ENCODE assay signal across 9 cellular contexts in the genomic region with DNA sequence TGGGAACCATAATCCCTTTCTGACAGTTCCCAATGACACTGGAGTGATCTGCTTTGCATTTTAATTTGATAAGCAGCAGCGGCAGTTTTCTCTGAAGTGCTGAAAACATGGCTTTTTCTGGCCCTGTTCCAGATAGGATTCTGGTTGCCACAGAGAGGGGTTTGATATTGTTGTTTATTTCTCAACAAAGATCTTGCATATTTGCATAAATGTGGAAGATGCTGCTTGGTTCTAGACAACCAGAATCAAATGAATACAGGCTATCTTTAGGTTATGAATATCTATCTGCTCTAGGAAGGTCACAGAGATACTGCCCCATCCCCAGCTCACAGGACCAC.
DNase-seq lines count a peak whose midpoint lies in the region; ATAC-seq and TF ChIP-seq lines count a peak whose summit lies in the region.
"Had no signal": no experiment of that assay in that cellular context is flagged by ENCODE, and none has a peak within 500 bp of the region (broad histone marks: within the 10 kb centered on the region; RNA-seq: fewer than 3 reads in every experiment).

No MANE protein-coding gene starts in this region.

- H3K9me3 ChIP-seq in cardiac muscle cell (ENCODE audit: low read depth) (no peaks in the 10 kb centered on the region), T-helper 17 cell (ENCODE audit: control insufficient read depth, low read length, poor library complexity, severe bottlenecking) (no peaks in the 10 kb centered on the region)

- H3K27ac Mint-ChIP-seq in T-helper 17 cell, result peak overlapping the region; percentile 98
- peak overlapping the region; percentile 69 for H3K27ac Mint-ChIP-seq in type B pancreatic cell

- no peak for TF ChIP-seq CTCF in cardiac muscle cell (IDR thresholded peaks at IDR 0.05; ENCODE audit: low read depth, low read length)
- TF ChIP-seq CTCF in type B pancreatic cell (conservative IDR thresholded peaks at IDR 0.05), result no peak

- H3K9me3 Mint-ChIP-seq in type B pancreatic cell, result peaks cover 5% of the 10 kb centered on the region

- H3K27me3 ChIP-seq in cardiac muscle cell, result no peaks in the 10 kb centered on the region

- peaks cover 24% of the 10 kb centered on the region for H3K4me1 ChIP-seq in cardiac muscle cell (ENCODE audit: low read depth)

- DNase-seq in cardiac muscle cell (ENCODE audit: low read depth in 1 of 2, low spot score in 1 of 2) (no peak), Right ventricle myocardium inferior (ENCODE audit: missing footprints) (no peak), T-helper 17 cell (peak in 1 of 3 donors; percentile 5), glomerular endothelial cell (ENCODE audit: extremely low read depth, low read depth, low spot score) (peak; percentile 14), type B pancreatic cell (ENCODE audit: extremely low spot score, unreplicated experiment) (no peak), AG08395 (ENCODE audit: low spot score) (no peak)
- no peak for DNase-seq in stimulated activated CD8-positive, alpha-beta memory T cell treated with anti-CD3 and anti-CD28 coated beads, Interleukin-4, amount 100 ng/mL, for 48 hours
- DNase-seq: effector CD8-positive, alpha-beta T cell had no signal

- peak overlapping the region; percentile 67 for H3K27ac ChIP-seq in cardiac muscle cell

- no peak overlapping the region for H3K4me3 ChIP-seq in cardiac muscle cell

- ATAC-seq in Right ventricle myocardium inferior (no peak), T-helper 17 cell (peak; percentile 49), GM21786 (IDR thresholded peaks at IDR 0.05; ENCODE audit: unreplicated experiment) (no peak)

- H3K36me3 Mint-ChIP-seq in T-helper 17 cell (ENCODE audit: low read depth) (no peaks in the 10 kb centered on the region), type B pancreatic cell (peaks cover 5% of the 10 kb centered on the region)

- H3K4me3 Mint-ChIP-seq in T-helper 17 cell, result peak overlapping the region; percentile 93
- no peak overlapping the region for H3K4me3 Mint-ChIP-seq in type B pancreatic cell

- H3K4me1 Mint-ChIP-seq in T-helper 17 cell, result peaks cover 45% of the 10 kb centered on the region
- peaks cover 38% of the 10 kb centered on the region for H3K4me1 Mint-ChIP-seq in type B pancreatic cell (ENCODE audit: unreplicated experiment)

- intact Hi-C loops in Right ventricle myocardium inferior (cut with DNase I), result no loop called here

- no peaks in the 10 kb centered on the region for H3K27me3 Mint-ChIP-seq in T-helper 17 cell
- H3K27me3 Mint-ChIP-seq in type B pancreatic cell, result no peaks in the 10 kb centered on the region

- H3K36me3 ChIP-seq in cardiac muscle cell, result no peaks in the 10 kb centered on the region
